Comparison of ENCODE assay signal across 29 cellular contexts in the genomic region with DNA sequence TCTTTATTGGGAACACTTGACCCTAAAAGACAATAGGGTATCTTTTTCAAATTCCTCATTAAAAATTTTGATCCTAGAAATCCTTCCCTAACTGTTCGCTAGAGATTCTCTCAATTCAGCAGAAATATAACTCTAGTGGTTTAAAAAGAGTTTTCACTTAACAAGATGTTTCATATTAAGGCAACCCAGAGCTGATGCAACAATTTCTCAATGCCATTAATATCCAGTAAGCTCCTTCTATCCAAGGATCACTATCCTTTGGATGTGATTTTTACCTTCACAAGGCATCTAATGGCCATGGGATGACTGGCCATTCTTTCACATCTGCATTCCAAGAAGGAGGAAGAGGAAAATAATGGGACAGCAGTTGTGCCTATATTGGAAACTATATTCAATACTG.
"Had no signal": no experiment of that assay in that cellular context is flagged by ENCODE, and none has a peak within 500 bp of the region (broad histone marks: within the 10 kb centered on the region; RNA-seq: fewer than 3 reads in every experiment).

No MANE protein-coding gene starts in this region.

- H3K36me3 Mint-ChIP-seq: activated naive CD8-positive, alpha-beta T cell treated with anti-CD3 and anti-CD28 coated beads for 36 hours; brain; neural progenitor cell had no signal

- H3K4me1 Mint-ChIP-seq: activated naive CD8-positive, alpha-beta T cell treated with anti-CD3 and anti-CD28 coated beads for 36 hours; natural killer cell; T-helper 17 cell had no signal

- H3K4me3 Mint-ChIP-seq: activated naive CD4-positive, alpha-beta T cell treated with anti-CD3 and anti-CD28 coated beads for 36 hours; activated naive CD8-positive, alpha-beta T cell treated with anti-CD3 and anti-CD28 coated beads for 36 hours; activated T-helper 1 cell treated with anti-CD3 and anti-CD28 coated beads, Interleukin-12 subunit alpha, Interleukin-12 subunit beta, Interleukin-2, Interleukin-4 antibody, amounts not matched to agents 30 ng/mL and 10 ng/mL and 1 ng/mL, durations not matched to agents 14 hours and 24 hours and 36 hours; brain; effector memory CD8-positive, alpha-beta T cell; natural killer cell; neural progenitor cell; T-helper 17 cell had no signal

- H3K9me3 Mint-ChIP-seq: activated naive CD4-positive, alpha-beta T cell treated with anti-CD3 and anti-CD28 coated beads for 36 hours; activated naive CD8-positive, alpha-beta T cell treated with anti-CD3 and anti-CD28 coated beads for 36 hours; activated T-helper 1 cell treated with anti-CD3 and anti-CD28 coated beads, Interleukin-12 subunit alpha, Interleukin-12 subunit beta, Interleukin-2, Interleukin-4 antibody, amounts not matched to agents 30 ng/mL and 10 ng/mL and 1 ng/mL, durations not matched to agents 14 hours and 24 hours and 36 hours; neural progenitor cell had no signal

- ATAC-seq: activated CD4-positive, CD25-positive, alpha-beta regulatory T cell treated with anti-CD3 and anti-CD28 coated beads, Interleukin-2, amount 50 U/mL, for 24 hours; effector memory CD8-positive, alpha-beta T cell; left lung; lower lobe of right lung; natural killer cell; T-helper 17 cell had no signal

- H3K79me2 ChIP-seq: parathyroid adenoma had no signal

- H3K27ac Mint-ChIP-seq: activated naive CD4-positive, alpha-beta T cell treated with anti-CD3 and anti-CD28 coated beads for 36 hours; activated naive CD8-positive, alpha-beta T cell treated with anti-CD3 and anti-CD28 coated beads for 36 hours; activated T-helper 1 cell treated with anti-CD3 and anti-CD28 coated beads, Interleukin-12 subunit alpha, Interleukin-12 subunit beta, Interleukin-2, Interleukin-4 antibody, amounts not matched to agents 30 ng/mL and 10 ng/mL and 1 ng/mL, durations not matched to agents 14 hours and 24 hours and 36 hours; effector memory CD8-positive, alpha-beta T cell; natural killer cell; neural progenitor cell; T-helper 17 cell had no signal

- H3K36me3 ChIP-seq: ascending aorta, left lung, lower lobe of right lung, neural progenitor cell, right atrium auricular region, tibial nerve, WERI-Rb-1 had no signal

- H3K27ac ChIP-seq: ascending aorta, coronary artery, left lung, lower lobe of right lung, neural progenitor cell, parathyroid adenoma, right atrium auricular region, tibial nerve, WERI-Rb-1 had no signal

- H3K4me3 ChIP-seq: ascending aorta, coronary artery, left lung, lower lobe of right lung, neural progenitor cell, right atrium auricular region, tibial nerve had no signal

- H3K27me3 Mint-ChIP-seq: activated naive CD8-positive, alpha-beta T cell treated with anti-CD3 and anti-CD28 coated beads for 36 hours; brain; effector memory CD8-positive, alpha-beta T cell; T-helper 17 cell had no signal

- H3K4me2 ChIP-seq: neural progenitor cell had no signal

- H3K9me3 ChIP-seq: ascending aorta, left lung, lower lobe of right lung, right atrium auricular region, tibial nerve had no signal

- H3K27me3 ChIP-seq: ascending aorta, left lung, neural progenitor cell, right atrium auricular region, tibial nerve had no signal

- H3K4me1 ChIP-seq: lower lobe of right lung, neural progenitor cell, parathyroid adenoma, right atrium auricular region had no signal

- H2AFZ ChIP-seq: neural progenitor cell, parathyroid adenoma had no signal

- DNase-seq: activated CD4-positive, alpha-beta T cell treated with anti-CD3 and anti-CD28 coated beads for 48 hours; activated CD4-positive, alpha-beta T cell treated with anti-CD3 and anti-CD28 coated beads, Interleukin-2, amount 50 U/mL, for 48 hours; activated CD8-positive, alpha-beta memory T cell treated with anti-CD3 and anti-CD28 coated beads for 24 hours; activated effector memory CD4-positive, alpha-beta T cell treated with anti-CD3 and anti-CD28 coated beads, Interleukin-2, amount 50 U/mL, for 16 hours; activated naive CD4-positive, alpha-beta T cell treated with anti-CD3 and anti-CD28 coated beads for 36 hours; activated naive CD8-positive, alpha-beta T cell treated with anti-CD3 and anti-CD28 coated beads for 36 hours; activated T-cell treated with anti-CD3 and anti-CD28 coated beads, Interleukin-2, amount 50 U/mL, for 1 hour; effector memory CD8-positive, alpha-beta T cell; erythroblast; kidney glomerular epithelial cell; left lung; lower lobe of right lung; mesendoderm; natural killer cell; occipital lobe; stimulated activated CD4-positive, alpha-beta T cell treated with anti-CD3 and anti-CD28 coated beads, Interleukin-15, amount 100 ng/mL, for 24 hours; stimulated activated naive CD4-positive, alpha-beta T cell; T-helper 17 cell; T1000; WERI-Rb-1 had no signal

- H3K9ac ChIP-seq: neural progenitor cell, parathyroid adenoma had no signal
